11 cellular contexts compared by ENCODE assay signal in the genomic region with DNA sequence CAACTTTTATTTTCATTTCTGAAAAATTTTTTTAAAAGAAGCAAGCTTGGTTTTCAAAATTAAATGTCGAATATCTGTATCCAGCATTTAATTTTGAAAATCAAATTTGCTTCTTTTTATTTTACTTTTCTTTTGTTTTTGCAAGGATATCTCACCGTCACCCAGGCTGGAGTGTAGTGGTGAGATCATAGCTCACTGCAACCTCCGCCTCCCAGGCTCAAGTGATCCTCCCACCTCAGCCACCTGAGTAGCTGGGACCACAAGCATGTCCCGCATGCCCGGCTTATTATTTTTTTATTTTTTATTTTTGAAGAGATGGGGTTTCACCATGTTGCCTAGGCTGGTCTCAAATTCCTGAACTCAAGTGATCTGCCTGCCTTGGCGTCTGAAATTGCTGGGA.
"Had no signal": no experiment of that assay in that cellular context is flagged by ENCODE, and none has a peak within 500 bp of the region (broad histone marks: within the 10 kb centered on the region; RNA-seq: fewer than 3 reads in every experiment).

No MANE protein-coding gene starts in this region.

- H3K4me3 Mint-ChIP-seq: GM23338, H9, HFFc6 had no signal

- H2AFZ ChIP-seq: GM23248, GM23338 had no signal

- H3K9ac ChIP-seq: GM23248 had no signal

- H3K27ac ChIP-seq: GM23248 had no signal

- H3K4me2 ChIP-seq: GM23338 had no signal

- DNase-seq: GM23248, GOT3, H7, H9, HCEC 1CT, HFFc6 had no signal

- FAIRE-seq: H1, H54 had no signal

- H3K36me3 ChIP-seq: HAP-1 had no signal

- ATAC-seq: GM23338, HCT116 had no signal

- H3K9me3 ChIP-seq: HAP-1 had no signal

- H3K4me3 ChIP-seq: GM23248, GM23338, HAP-1 had no signal

- H3K27ac Mint-ChIP-seq: GM23338, H9, HFFc6 had no signal

- H3K4me1 Mint-ChIP-seq: GM23338 had no signal
